In genomic region chr10:35668865-35669650, GRCh38 we compare ENCODE assay signal across 18 cellular contexts. TPM values are rescaled to one million over a fixed set of nuclear protein-coding genes. Genes with fewer than 3 reads are reported as not detected.
A peak's percentile ranks its signal among the peaks of the same experiment; 100 is the strongest.
DNase-seq lines count a peak whose midpoint lies in the region; ATAC-seq and TF ChIP-seq lines count a peak whose summit lies in the region.
"Had no signal": no experiment of that assay in that cellular context is flagged by ENCODE, and none has a peak within 500 bp of the region (broad histone marks: within the 10 kb centered on the region; RNA-seq: fewer than 3 reads in every experiment).

No MANE protein-coding gene starts in this region.

- no peak overlapping the region for H3K56ac ChIP-seq in H9 (ENCODE audit: insufficient read length, low read depth, low read length)

- no peak overlapping the region for H3T11ph ChIP-seq in H9 (ENCODE audit: low read length)

- no peaks in the 10 kb centered on the region for H4K20me1 ChIP-seq in H9 (ENCODE audit: control insufficient read depth, insufficient read depth, insufficient read length)

- H3K18ac ChIP-seq in H9 (ENCODE audit: insufficient read length, low read depth, low read length) (no peak overlapping the region), mesenchymal stem cell (ENCODE audit: low read depth in 1 of 2, low read length in 2 of 2) (no peak overlapping the region)

- H3K9me3 ChIP-seq in H9 (ENCODE audit: control insufficient read depth, low read depth, low read length) (no peaks in the 10 kb centered on the region), endodermal cell (ENCODE audit: control insufficient read depth, low read length) (no peaks in the 10 kb centered on the region), mesenchymal stem cell (ENCODE audit: control insufficient read depth, low read length) (no peaks in the 10 kb centered on the region)
- H3K9me3 ChIP-seq: SJCRH30 had no signal

- peak overlapping the region; percentile 27 to 91 (median 62); a peak in 6 of 7 replicates for H3K27ac Mint-ChIP-seq in H9
- H3K27ac Mint-ChIP-seq in endodermal cell: no peak overlapping the region
- no peak overlapping the region for H3K27ac Mint-ChIP-seq in CD14-positive monocyte
- no peak overlapping the region for H3K27ac Mint-ChIP-seq in activated naive CD8-positive, alpha-beta T cell treated with anti-CD3 and anti-CD28 coated beads, Interleukin-2, amount 50 U/mL, for 24 hours

- no peak overlapping the region for H3K4ac ChIP-seq in H9 (ENCODE audit: low read depth, low read length)
- no peak overlapping the region for H3K4ac ChIP-seq in mesenchymal stem cell (ENCODE audit: low read depth in 1 of 2, low read length in 2 of 2)

- H2AK5ac ChIP-seq in H9 (ENCODE audit: insufficient read length, low read length): no peak overlapping the region
- no peak overlapping the region for H2AK5ac ChIP-seq in mesenchymal stem cell (ENCODE audit: low read length, severe bottlenecking)

- ATAC-seq in activated naive CD8-positive, alpha-beta T cell treated with anti-CD3 and anti-CD28 coated beads, Interleukin-2, amount 50 U/mL, for 24 hours: no peak
- ATAC-seq: HCT116 had no signal

- H2BK5ac ChIP-seq in H9 (ENCODE audit: insufficient read length, low read length) (no peak overlapping the region), mesenchymal stem cell (ENCODE audit: low read depth, low read length, poor library complexity, severe bottlenecking) (no peak overlapping the region)

- H3K36me3 ChIP-seq in endodermal cell (ENCODE audit: control insufficient read depth, insufficient read depth, low read length) (no peaks in the 10 kb centered on the region), mesenchymal stem cell (ENCODE audit: control insufficient read depth in 1 of 2, insufficient read depth in 2 of 2, low read depth in 1 of 2, low read length in 2 of 2) (no peaks in the 10 kb centered on the region)
- H3K36me3 ChIP-seq: SJCRH30 had no signal

- TF ChIP-seq CTCF in H9 (conservative IDR thresholded peaks at IDR 0.05) (no peak), endodermal cell (conservative IDR thresholded peaks at IDR 0.05) (no peak), CD14-positive monocyte (IDR thresholded peaks at IDR 0.05) (no peak)

- intact Hi-C loops in CD14-positive monocyte (cut with micrococcal nuclease): no loop called here

- peaks cover 14 to 16% of the 10 kb centered on the region in 2 experiments for H3K9me3 Mint-ChIP-seq in H9
- H3K9me3 Mint-ChIP-seq in endodermal cell: peaks cover 10% of the 10 kb centered on the region
- peaks cover 9 to 27% (median 14%) of the 10 kb centered on the region in 7 donors for H3K9me3 Mint-ChIP-seq in CD14-positive monocyte
- H3K9me3 Mint-ChIP-seq in activated naive CD8-positive, alpha-beta T cell treated with anti-CD3 and anti-CD28 coated beads, Interleukin-2, amount 50 U/mL, for 24 hours: peaks cover 19% of the 10 kb centered on the region

- H2AFZ ChIP-seq in H9 (ENCODE audit: low read length) (no peak overlapping the region), mesenchymal stem cell (ENCODE audit: low read depth, low read length) (no peak overlapping the region)
- H2AFZ ChIP-seq: GM23248 had no signal

- H3K4me3 ChIP-seq in endodermal cell (ENCODE audit: low read length): no peak overlapping the region
- H3K4me3 ChIP-seq in mesenchymal stem cell (ENCODE audit: insufficient read depth in 1 of 2, low read depth in 1 of 2, low read length in 2 of 2): no peak overlapping the region
- H3K4me3 ChIP-seq: GM23248, SJCRH30 had no signal

- peaks cover 2% of the 10 kb centered on the region; the same call in 1 of the 2 replicates for H3K27me3 Mint-ChIP-seq in H9 (ENCODE audit: low read depth)
- peaks cover 2% of the 10 kb centered on the region for H3K27me3 Mint-ChIP-seq in endodermal cell (ENCODE audit: insufficient read depth)
- H3K27me3 Mint-ChIP-seq in CD14-positive monocyte (ENCODE audit: low read depth in 3 of 3): peaks cover 2 to 4% (median 4%) of the 10 kb centered on the region in 3 donors
- H3K27me3 Mint-ChIP-seq in activated naive CD8-positive, alpha-beta T cell treated with anti-CD3 and anti-CD28 coated beads, Interleukin-2, amount 50 U/mL, for 24 hours: peaks cover 4% of the 10 kb centered on the region

- H3K27ac ChIP-seq in H9 (ENCODE audit: insufficient read length, low read depth, low read length): no peak overlapping the region
- no peak overlapping the region for H3K27ac ChIP-seq in endodermal cell (ENCODE audit: low read depth, low read length)
- no peak overlapping the region for H3K27ac ChIP-seq in mesenchymal stem cell (ENCODE audit: low read length, poor library complexity, severe bottlenecking)
- H3K27ac ChIP-seq: C4-2B, GM23248, KMS-11, SJCRH30 had no signal

- H3K36me3 Mint-ChIP-seq in H9 (ENCODE audit: insufficient read depth in 1 of 3, low read depth in 3 of 3): peaks cover 7 to 15% (median 13%) of the 10 kb centered on the region in 3 experiments
- peaks cover 3% of the 10 kb centered on the region for H3K36me3 Mint-ChIP-seq in endodermal cell (ENCODE audit: low read depth)
- H3K36me3 Mint-ChIP-seq in CD14-positive monocyte: no peaks in the 10 kb centered on the region
- peaks cover 2% of the 10 kb centered on the region for H3K36me3 Mint-ChIP-seq in activated naive CD8-positive, alpha-beta T cell treated with anti-CD3 and anti-CD28 coated beads, Interleukin-2, amount 50 U/mL, for 24 hours (ENCODE audit: low read depth)

- H4K8ac ChIP-seq in H9 (replicated peaks; ENCODE audit: insufficient read length, low read depth, low read length) (no peak overlapping the region), mesenchymal stem cell (ENCODE audit: low read length) (peak overlapping the region; percentile 10)

- H2BK12ac ChIP-seq in H9 (ENCODE audit: insufficient read length, low read depth, low read length) (no peak overlapping the region), mesenchymal stem cell (ENCODE audit: low read length in 2 of 2) (no peak overlapping the region)

- H3K4me1 Mint-ChIP-seq in H9 (peaks cover 31 to 39% of the 10 kb centered on the region in 2 experiments), endodermal cell (peaks cover 24% of the 10 kb centered on the region), CD14-positive monocyte (no peaks in the 10 kb centered on the region)
- H3K4me1 Mint-ChIP-seq in activated naive CD8-positive, alpha-beta T cell treated with anti-CD3 and anti-CD28 coated beads, Interleukin-2, amount 50 U/mL, for 24 hours: no peaks in the 10 kb centered on the region

- H3K79me1 ChIP-seq in H9 (ENCODE audit: insufficient read depth, low read depth, low read length, poor library complexity, severe bottlenecking) (no peaks in the 10 kb centered on the region), mesenchymal stem cell (replicated peaks; ENCODE audit: low read length, poor library complexity, severe bottlenecking) (no peaks in the 10 kb centered on the region)

- no peak overlapping the region for H2BK20ac ChIP-seq in H9 (ENCODE audit: low read depth, low read length, poor library complexity, severe bottlenecking)

- H3K9ac ChIP-seq in H9 (ENCODE audit: extremely low read depth, insufficient read length, low read length) (no peak overlapping the region), endodermal cell (ENCODE audit: extremely low read depth, low read length, poor library complexity, severe bottlenecking) (no peak overlapping the region), mesenchymal stem cell (ENCODE audit: low read length) (no peak overlapping the region)
- H3K9ac ChIP-seq: GM23248, KMS-11 had no signal

- no peak overlapping the region for H2BK15ac ChIP-seq in H9 (ENCODE audit: low read depth, low read length)
- no peak overlapping the region for H2BK15ac ChIP-seq in mesenchymal stem cell (ENCODE audit: low read depth, poor library complexity, severe bottlenecking)

- H3K4me3 Mint-ChIP-seq in H9: peak overlapping the region in 1 of 2 experiments; percentile 58; a peak in 2 of 5 replicates
- no peak overlapping the region for H3K4me3 Mint-ChIP-seq in endodermal cell
- no peak overlapping the region for H3K4me3 Mint-ChIP-seq in CD14-positive monocyte
- H3K4me3 Mint-ChIP-seq in activated naive CD8-positive, alpha-beta T cell treated with anti-CD3 and anti-CD28 coated beads, Interleukin-2, amount 50 U/mL, for 24 hours: no peak overlapping the region

- peak overlapping the region; percentile 10 for H3K4me2 ChIP-seq in H9 (ENCODE audit: insufficient read depth, insufficient read length, low read length)
- H3K4me2 ChIP-seq in mesenchymal stem cell (ENCODE audit: low read length, poor library complexity, severe bottlenecking): no peak overlapping the region
- H3K4me2 ChIP-seq: KMS-11 had no signal

- H3K23ac ChIP-seq in H9 (ENCODE audit: insufficient read length, low read depth, low read length): no peak overlapping the region
- no peak overlapping the region for H3K23ac ChIP-seq in mesenchymal stem cell (ENCODE audit: low read length in 2 of 2)

- H3K14ac ChIP-seq in H9 (ENCODE audit: insufficient read depth, low read length) (no peak overlapping the region; the same call in 1 of the 2 replicates), mesenchymal stem cell (ENCODE audit: low read length in 2 of 2) (peak overlapping the region in 1 of 2 experiments; percentile 27)

- H2BK120ac ChIP-seq in H9 (ENCODE audit: low read depth, low read length, poor library complexity, severe bottlenecking) (no peak overlapping the region), mesenchymal stem cell (ENCODE audit: low read depth, low read length) (no peak overlapping the region)

- no peaks in the 10 kb centered on the region for H3K23me2 ChIP-seq in H9 (ENCODE audit: insufficient read length, low read depth, low read length, poor library complexity, severe bottlenecking)

- no CpG with 5 or more reads among the region's 13 CpGs for WGBS in H9 (ENCODE audit: extremely low coverage, insufficient read length, low lambda C conversion rate)
- WGBS in endodermal cell (ENCODE audit: insufficient coverage in 1 of 2, insufficient read length in 1 of 2), 2 experiments: 71 to 74% methylated on average over 7 to 13 of the region's 13 CpGs
- WGBS in mesenchymal stem cell: 78% methylated on average over 10 of the region's 13 CpGs

- H3K79me2 ChIP-seq in H9 (ENCODE audit: insufficient read depth, low read length): no peaks in the 10 kb centered on the region

- H3K4me1 ChIP-seq in H9 (ENCODE audit: insufficient read depth, low read length) (peaks cover 5% of the 10 kb centered on the region; the same call in 1 of the 2 replicates), endodermal cell (ENCODE audit: control insufficient read depth, insufficient read depth, low read length) (no peaks in the 10 kb centered on the region), mesenchymal stem cell (ENCODE audit: control insufficient read depth, insufficient read depth, low read depth, low read length) (peaks cover 2% of the 10 kb centered on the region)
- H3K4me1 ChIP-seq: SJCRH30 had no signal

- peak; percentile 33 for DNase-seq in H9
- DNase-seq in M059J (ENCODE audit: low read depth): peak; percentile 5
- peak; percentile 61 for DNase-seq in endodermal cell
- DNase-seq in mesenchymal stem cell: no peak
- DNase-seq in T1000 (lab: John Stamatoyannopoulos, UW): no peak
- DNase-seq in stimulated activated CD4-positive, alpha-beta T cell treated with anti-CD3 and anti-CD28 coated beads, Interleukin-15, amount 100 ng/mL, for 24 hours: no peak
- no peak for DNase-seq in CD14-positive monocyte (ENCODE audit: low spot score)
- no peak for DNase-seq in activated naive CD8-positive, alpha-beta T cell treated with anti-CD3 and anti-CD28 coated beads, Interleukin-2, amount 50 U/mL, for 24 hours
- DNase-seq: EL, GM23248, NCI-H1694 treated with DMSO at 0.1 percent for 48 hours, NCI-H446, NCI-H526, OCI-M1, SJCRH30 had no signal

- no peak overlapping the region for H4K5ac ChIP-seq in H9 (ENCODE audit: insufficient read length, low read depth, low read length)

- H4K91ac ChIP-seq in H9 (ENCODE audit: insufficient read length, low read depth, low read length) (no peak overlapping the region), mesenchymal stem cell (ENCODE audit: low read length) (peak overlapping the region; percentile 12)

- no peaks in the 10 kb centered on the region for H3K27me3 ChIP-seq in H9 (ENCODE audit: insufficient read depth, low read length)
- H3K27me3 ChIP-seq in endodermal cell (ENCODE audit: control insufficient read depth, insufficient read depth, low read length, poor library complexity, severe bottlenecking): no peaks in the 10 kb centered on the region
- H3K27me3 ChIP-seq in mesenchymal stem cell (ENCODE audit: control insufficient read depth in 1 of 2, insufficient read depth in 1 of 2, low read length in 2 of 2): no peaks in the 10 kb centered on the region
- H3K27me3 ChIP-seq: SJCRH30 had no signal

RNA-seq across cellular contexts. Expression of gene FZD8, which starts 27.0 kb away (rescaled TPM):
- total RNA-seq in H9 (2021): 13.8 and 15.1 TPM in 2 replicates
- 3.6 and 5.1 TPM in 2 replicates for total RNA-seq in M059J (2014; rRNA removed; shearing (Covaris generic))
- total RNA-seq in endodermal cell: 100 to 1,000 TPM; 133 to 189 TPM
- polyA plus RNA-seq in endodermal cell (2013, experiment 1 of 2): 14.0 TPM
- 18.3 TPM for polyA plus RNA-seq in endodermal cell (2013, experiment 2 of 2)
- 33.9 TPM for polyA plus RNA-seq in mesenchymal stem cell (2013, experiment 1 of 2)
- polyA plus RNA-seq in mesenchymal stem cell (2013, experiment 2 of 2): 34.8 TPM
- under 1 TPM in 1 of 2 donors, not detected in 1; 0.04 TPM for polyA plus RNA-seq in CD14-positive monocyte

Comparison
In these comparisons a context has a peak if more than half of its experiments do, and no peak if none do; other contexts are left out.
1. DNase-seq: peak in H9 (single experiment), M059J (single experiment) and endodermal cell (single experiment); none in mesenchymal stem cell (single experiment), T1000 (single experiment), stimulated activated CD4-positive, alpha-beta T cell treated with anti-CD3 and anti-CD28 coated beads, Interleukin-15, amount 100 ng/mL, for 24 hours (single experiment), CD14-positive monocyte (single experiment) and activated naive CD8-positive, alpha-beta T cell treated with anti-CD3 and anti-CD28 coated beads, Interleukin-2, amount 50 U/mL, for 24 hours (single experiment).
2. H3K27ac Mint-ChIP-seq: peak in H9 (3 of 3); none in endodermal cell (single experiment), CD14-positive monocyte (0 of 7) and activated naive CD8-positive, alpha-beta T cell treated with anti-CD3 and anti-CD28 coated beads, Interleukin-2, amount 50 U/mL, for 24 hours (single experiment).